1 cellular context compared by ENCODE assay signal in the genomic region with DNA sequence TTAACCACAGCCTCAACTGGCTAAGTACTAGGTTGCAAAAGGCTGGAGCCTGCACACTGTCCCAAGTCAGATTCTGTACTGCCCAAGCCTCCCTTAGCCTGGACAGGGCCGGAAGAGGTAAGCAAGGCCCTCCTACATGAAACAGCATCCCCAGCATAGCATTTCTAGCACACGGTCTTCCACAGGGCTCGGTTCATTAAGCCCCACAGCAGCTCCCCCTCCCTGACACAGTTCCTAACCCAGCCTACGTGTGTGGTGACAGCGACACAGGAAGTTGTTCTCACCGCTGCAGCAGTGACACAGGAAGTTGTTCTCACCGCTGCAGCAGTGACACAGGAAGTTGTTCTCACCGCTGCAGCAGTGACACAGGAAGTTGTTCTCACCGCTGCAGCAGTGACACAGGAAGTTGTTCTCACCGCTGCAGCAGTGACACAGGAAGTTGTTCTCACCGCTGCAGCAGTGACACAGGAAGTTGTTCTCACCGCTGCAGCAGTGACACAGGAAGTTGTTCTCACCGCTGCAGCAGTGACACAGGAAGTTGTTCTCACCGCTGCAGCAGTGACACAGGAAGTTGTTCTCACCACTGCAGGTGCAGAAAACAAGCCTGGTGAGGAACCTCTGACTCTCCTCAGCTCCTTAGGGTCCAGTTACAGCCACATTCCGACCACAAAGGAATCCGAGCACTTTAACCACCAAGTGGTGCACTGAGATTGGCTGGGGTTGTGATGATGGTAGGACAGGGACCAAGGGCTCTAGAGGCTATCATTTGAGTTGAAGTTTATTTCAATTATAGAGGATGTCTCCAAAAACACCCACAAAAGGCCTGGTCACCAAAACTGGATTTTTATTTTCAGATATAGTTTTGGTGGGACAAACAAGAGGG.
TF ChIP-seq lines count a peak whose summit lies in the region.

No MANE protein-coding gene starts in this region.

TF ChIP-seq in HEK293, 187 proteins besides CTCF, POLR2A, EP300 and RAD21 (continued from another document):
- peak; percentile 99 for TF ChIP-seq ZNF18 (tag by site-specific recombination; IDR thresholded peaks at IDR 0.05)
- peak; percentile 28 for TF ChIP-seq ZFHX2 (tag by site-specific recombination; conservative IDR thresholded peaks at IDR 0.05)
- peak; percentile 21; the same call in 1 of the 2 replicates for TF ChIP-seq ZNF629 (tag by site-specific recombination; IDR thresholded peaks at IDR 0.05)
- TF ChIP-seq SP2 (tag by site-specific recombination; IDR thresholded peaks at IDR 0.05): peak; percentile 61
- TF ChIP-seq ZNF10 (tag by site-specific recombination; IDR thresholded peaks at IDR 0.05): 0 out of 2 replicates have a peak, but pooled peaks have one; percentile 17
- 0 out of 2 replicates have a peak, but pooled peaks have one; percentile 35 for TF ChIP-seq ZBTB21 (tag by site-specific recombination; IDR thresholded peaks at IDR 0.05)
- TF ChIP-seq, protein P1, sequence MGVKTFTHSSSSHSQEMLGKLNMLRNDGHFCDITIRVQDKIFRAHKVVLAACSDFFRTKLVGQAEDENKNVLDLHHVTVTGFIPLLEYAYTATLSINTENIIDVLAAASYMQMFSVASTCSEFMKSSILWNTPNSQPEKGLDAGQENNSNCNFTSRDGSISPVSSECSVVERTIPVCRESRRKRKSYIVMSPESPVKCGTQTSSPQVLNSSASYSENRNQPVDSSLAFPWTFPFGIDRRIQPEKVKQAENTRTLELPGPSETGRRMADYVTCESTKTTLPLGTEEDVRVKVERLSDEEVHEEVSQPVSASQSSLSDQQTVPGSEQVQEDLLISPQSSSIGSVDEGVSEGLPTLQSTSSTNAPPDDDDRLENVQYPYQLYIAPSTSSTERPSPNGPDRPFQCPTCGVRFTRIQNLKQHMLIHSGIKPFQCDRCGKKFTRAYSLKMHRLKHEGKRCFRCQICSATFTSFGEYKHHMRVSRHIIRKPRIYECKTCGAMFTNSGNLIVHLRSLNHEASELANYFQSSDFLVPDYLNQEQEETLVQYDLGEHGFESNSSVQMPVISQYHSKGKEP (tag by site-specific recombination; IDR thresholded peaks at IDR 0.05): peak; percentile 73
- TF ChIP-seq ZNF660 (tag by site-specific recombination; IDR thresholded peaks at IDR 0.05): peak; percentile 31; the same call in 1 of the 2 replicates
- peak; percentile 88 for TF ChIP-seq ZBTB11 (tag by site-specific recombination; conservative IDR thresholded peaks at IDR 0.05; ENCODE audit: low read depth)
